ENCODE assay signal across 8 cellular contexts in the genomic region with DNA sequence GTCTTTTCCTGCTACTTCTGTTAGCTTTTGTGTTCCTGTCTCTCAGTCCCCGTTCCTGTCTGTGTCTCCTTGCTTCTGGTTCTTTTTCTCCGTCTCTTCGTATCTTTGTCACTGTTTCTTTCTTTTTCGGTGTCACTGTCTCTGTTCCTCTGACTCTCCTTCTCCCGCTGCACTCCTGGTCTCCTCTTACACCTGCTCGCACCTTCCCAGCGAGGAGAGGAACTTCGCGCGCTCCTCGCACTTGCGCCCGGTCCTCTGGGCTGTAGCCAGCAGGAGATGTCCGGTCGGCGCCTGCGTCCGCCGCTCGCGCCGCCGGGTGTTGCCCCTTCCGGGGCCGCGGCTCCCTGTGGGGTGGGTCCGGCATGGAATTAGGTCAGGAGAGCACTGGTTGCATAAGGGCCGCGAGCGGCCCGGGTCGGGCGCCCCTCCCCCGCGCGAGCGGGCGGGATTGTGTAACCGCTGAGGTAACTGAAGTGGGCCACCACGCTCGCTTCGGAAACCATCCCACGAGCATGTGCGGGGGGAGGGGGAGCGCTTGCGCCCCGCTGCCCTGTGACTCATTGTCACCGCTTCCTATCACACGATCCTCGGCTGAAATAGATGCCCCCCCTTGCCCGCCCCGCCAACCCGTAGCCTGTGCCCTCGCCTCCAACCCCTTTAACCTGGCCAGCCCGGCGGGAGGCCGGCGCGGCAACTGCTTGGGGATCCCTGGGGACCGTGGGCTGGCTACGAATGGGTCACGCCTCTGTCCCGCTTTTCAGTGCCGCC. TPM values are rescaled to one million over a fixed set of nuclear protein-coding genes. Genes with fewer than 3 reads are reported as not detected.
DNase-seq lines count a peak whose midpoint lies in the region; ATAC-seq lines count a peak whose summit lies in the region.

No MANE protein-coding gene starts in this region.

- ATAC-seq in activated naive CD4-positive, alpha-beta T cell treated with anti-CD3 and anti-CD28 coated beads, Interleukin-2, amount 50 U/mL, for 72 hours: peak; percentile 49 to 60
- ATAC-seq in Right ventricle myocardium superior (ENCODE audit: poor library complexity) (peak; percentile 75), GM19467 (IDR thresholded peaks at IDR 0.05; ENCODE audit: unreplicated experiment) (no peak)

- under 1% methylated on average over 61 of the region's 64 CpGs for WGBS in urinary bladder

- H3K9me3 Mint-ChIP-seq in activated naive CD4-positive, alpha-beta T cell treated with anti-CD3 and anti-CD28 coated beads, Interleukin-2, amount 50 U/mL, for 72 hours: no peaks in the 10 kb centered on the region

- H3K27ac ChIP-seq in SK-N-MC (no peak overlapping the region), urinary bladder (ENCODE audit: low read depth) (peak overlapping the region; percentile 48)

- H3K27ac Mint-ChIP-seq in activated naive CD4-positive, alpha-beta T cell treated with anti-CD3 and anti-CD28 coated beads, Interleukin-2, amount 50 U/mL, for 72 hours: peak overlapping the region; percentile 81 to 83

- peaks cover 0 to 9% of the 10 kb centered on the region in 2 donors for H3K36me3 Mint-ChIP-seq in activated naive CD4-positive, alpha-beta T cell treated with anti-CD3 and anti-CD28 coated beads, Interleukin-2, amount 50 U/mL, for 72 hours

- H3K4me1 ChIP-seq in urinary bladder (ENCODE audit: insufficient read depth): peaks cover 2% of the 10 kb centered on the region

- H3K9ac ChIP-seq in SK-N-MC (ENCODE audit: insufficient read length): peak overlapping the region; percentile 32

- DNase-seq in NCI-H2081 (lab: John Stamatoyannopoulos, UW): peak; percentile 42 to 76
- DNase-seq in NCI-H2081 treated with DMSO at 0.1 percent for 48 hours (lab: John Stamatoyannopoulos, UW): no peak
- no peak for DNase-seq in SK-N-MC (ENCODE audit: low read depth, low spot score)
- DNase-seq in activated naive CD4-positive, alpha-beta T cell treated with anti-CD3 and anti-CD28 coated beads, Interleukin-2, amount 50 U/mL, for 72 hours (ENCODE audit: low spot score in 2 of 2): peak; percentile 49 to 70
- peak; percentile 85 for DNase-seq in Right ventricle myocardium superior
- DNase-seq in posterior vena cava (ENCODE audit: low spot score): peak; percentile 94

- H3K4me3 ChIP-seq in SK-N-MC (peak overlapping the region; percentile 82), urinary bladder (ENCODE audit: low read depth, low read length) (peak overlapping the region; percentile 43)

- no peaks in the 10 kb centered on the region for H3K9me3 ChIP-seq in SK-N-MC (ENCODE audit: low read depth, low read length)

- H3K36me3 ChIP-seq in SK-N-MC (ENCODE audit: insufficient read depth, low read length) (no peaks in the 10 kb centered on the region), urinary bladder (ENCODE audit: insufficient read depth) (no peaks in the 10 kb centered on the region)

- intact Hi-C loops in Right ventricle myocardium superior (cut with DNase I): no loop called here
- intact Hi-C loops in posterior vena cava (cut with DNase I): no loop called here

RNA-seq across cellular contexts. Expression of gene LONRF3, which starts 1.6 kb away (rescaled TPM):
- total RNA-seq in activated naive CD4-positive, alpha-beta T cell treated with anti-CD3 and anti-CD28 coated beads, Interleukin-2, amount 50 U/mL, for 72 hours: 1 to 10 TPM; 4.5 to 5.1 TPM
- total RNA-seq in Right ventricle myocardium superior (2.9 TPM), posterior vena cava (1 to 10 TPM; 3.1 to 5.7 TPM), urinary bladder (3.4 TPM)
- polyA plus RNA-seq in urinary bladder: 7.4 TPM

Comparison
In these comparisons a context has a peak if more than half of its experiments do, and no peak if none do; other contexts are left out.
1. DNase-seq: peak in NCI-H2081 (2 of 2), activated naive CD4-positive, alpha-beta T cell treated with anti-CD3 and anti-CD28 coated beads, Interleukin-2, amount 50 U/mL, for 72 hours (2 of 2), Right ventricle myocardium superior (single experiment) and posterior vena cava (single experiment); none in NCI-H2081 treated with DMSO at 0.1 percent for 48 hours (single experiment) and SK-N-MC (single experiment).